Comparison of ENCODE assay signal across 1 cellular context in genomic region chr3:72163809-72164634, GRCh38.
TF ChIP-seq lines count a peak whose summit lies in the region.

No MANE protein-coding gene starts in this region.

TF ChIP-seq in K562, 482 proteins besides CTCF, POLR2A, EP300 and RAD21 (continued from another document and continues in another):
- TF ChIP-seq TRIM25 (IDR thresholded peaks at IDR 0.05; ENCODE audit: borderline replicate concordance) (no peak), MITF (IDR thresholded peaks at IDR 0.05) (0 out of 2 replicates have a peak, but pooled peaks have one; percentile 44), ARID3B (CRISPR knock-in tag; IDR thresholded peaks at IDR 0.05; ENCODE audit: borderline replicate concordance) (no peak), ZNF124 (CRISPR knock-in tag; IDR thresholded peaks at IDR 0.05) (no peak), IRF2 (CRISPR knock-in tag; IDR thresholded peaks at IDR 0.05) (no peak), ETS2 (tag; IDR thresholded peaks at IDR 0.05; ENCODE audit: borderline replicate concordance, poor library complexity, severe bottlenecking) (no peak), DMBX1 (CRISPR knock-in tag; IDR thresholded peaks at IDR 0.05; ENCODE audit: borderline replicate concordance) (peak; percentile 90), SIN3B (IDR thresholded peaks at IDR 0.05; ENCODE audit: low read depth) (no peak), NELFE (IDR thresholded peaks at IDR 0.05; ENCODE audit: insufficient read depth, insufficient read length) (no peak), HLTF (IDR thresholded peaks at IDR 0.05) (0 out of 2 replicates have a peak, but pooled peaks have one; percentile 37), CBFA2T2 (conservative IDR thresholded peaks at IDR 0.05) (peak; percentile 88), MEF2A (IDR thresholded peaks at IDR 0.05; ENCODE audit: control insufficient read depth, low read depth, low read length) (peak; percentile 51; the same call in 1 of the 2 replicates), ZNF318 (IDR thresholded peaks at IDR 0.05; ENCODE audit: borderline replicate concordance in 1 of 2, low read depth in 1 of 2) (peak in 1 of 2 experiments; percentile 72; a peak in 1 of 4 replicates), EHMT2 (IDR thresholded peaks at IDR 0.05) (no peak), BRF2 (IDR thresholded peaks at IDR 0.05; ENCODE audit: borderline replicate concordance, insufficient read depth, insufficient read length) (no peak), MNT (conservative IDR thresholded peaks at IDR 0.05) (peak; percentile 33 to 61; a peak in 3 of 4 replicates), PHF21A (IDR thresholded peaks at IDR 0.05; ENCODE audit: borderline replicate concordance, low read depth) (no peak), DPF2 (IDR thresholded peaks at IDR 0.05) (peak; percentile 52; the same call in 1 of the 2 replicates), PRPF4 (IDR thresholded peaks at IDR 0.05; ENCODE audit: insufficient read depth, low read depth, low read length, poor library complexity, severe bottlenecking) (no peak), FOXJ3 (CRISPR knock-in tag; IDR thresholded peaks at IDR 0.05) (no peak), MAFK (IDR thresholded peaks at IDR 0.05; ENCODE audit: low read length) (no peak), ZKSCAN3 (CRISPR knock-in tag; IDR thresholded peaks at IDR 0.05) (no peak), SRSF7 (optimal IDR thresholded peaks at IDR 0.05; ENCODE audit: low read depth, low read length) (no peak), NKRF (IDR thresholded peaks at IDR 0.05; ENCODE audit: borderline replicate concordance) (no peak), NCOA2 (IDR thresholded peaks at IDR 0.05; ENCODE audit: partially characterized antibody in 2 of 2) (no peak), TCF7L2 (IDR thresholded peaks at IDR 0.05; ENCODE audit: low read depth, low read length) (no peak), ZNF140 (CRISPR knock-in tag; IDR thresholded peaks at IDR 0.05) (no peak), XRCC3 (IDR thresholded peaks at IDR 0.05) (no peak), E2F4 (CRISPR knock-in tag; IDR thresholded peaks at IDR 0.05; ENCODE audit: low read depth) (no peak), CBFB (CRISPR knock-in tag; IDR thresholded peaks at IDR 0.05) (0 out of 2 replicates have a peak, but pooled peaks have one; percentile 40), MTA1 (IDR thresholded peaks at IDR 0.05; ENCODE audit: borderline replicate concordance) (no peak), TFE3 (CRISPR knock-in tag; IDR thresholded peaks at IDR 0.05) (no peak), SRF (CRISPR knock-in tag; IDR thresholded peaks at IDR 0.05) (0 out of 4 replicates have a peak, but pooled peaks of 1 of the 2 experiments have one; percentile 20)
